ENCODE assay signal across 9 cellular contexts in genomic region chr19:3547301-3547731, GRCh38. TPM values are rescaled to one million over a fixed set of nuclear protein-coding genes. Genes with fewer than 3 reads are reported as not detected.
A peak's percentile ranks its signal among the peaks of the same experiment; 100 is the strongest.
DNase-seq lines count a peak whose midpoint lies in the region; ATAC-seq, FAIRE-seq and TF ChIP-seq lines count a peak whose summit lies in the region.
"Had no signal": no experiment of that assay in that cellular context is flagged by ENCODE, and none has a peak within 500 bp of the region (broad histone marks: within the 10 kb centered on the region; RNA-seq: fewer than 3 reads in every experiment).

No MANE protein-coding gene starts in this region.

- H3K36me3 ChIP-seq in KMS-11 (ENCODE audit: insufficient read depth) (no peaks in the 10 kb centered on the region), astrocyte (ENCODE audit: insufficient read depth, low read length) (peaks cover 3% of the 10 kb centered on the region)

- H3K27ac ChIP-seq in C4-2B, result no peak overlapping the region
- H3K27ac ChIP-seq in KMS-11, result no peak overlapping the region
- H3K27ac ChIP-seq in astrocyte (ENCODE audit: low read depth, low read length), result no peak overlapping the region

- no peak overlapping the region for H3K4me2 ChIP-seq in KMS-11
- H3K4me2 ChIP-seq in astrocyte (ENCODE audit: low read length), result no peak overlapping the region

- no peaks in the 10 kb centered on the region for H3K9me3 Mint-ChIP-seq in astrocyte (ENCODE audit: unreplicated experiment)
- no peaks in the 10 kb centered on the region for H3K9me3 Mint-ChIP-seq in nephron

- no peak overlapping the region for H3K4me3 Mint-ChIP-seq in astrocyte (ENCODE audit: unreplicated experiment)
- no peak overlapping the region for H3K4me3 Mint-ChIP-seq in nephron

- no peaks in the 10 kb centered on the region for H3K4me1 Mint-ChIP-seq in astrocyte (ENCODE audit: low read depth, unreplicated experiment)
- no peaks in the 10 kb centered on the region for H3K4me1 Mint-ChIP-seq in nephron

- H3K79me2 ChIP-seq in KMS-11 (ENCODE audit: insufficient read depth, low read depth) (no peaks in the 10 kb centered on the region), astrocyte (ENCODE audit: insufficient read depth, low read length) (peaks cover 14% of the 10 kb centered on the region)

- H3K9ac ChIP-seq in KMS-11, result no peak overlapping the region
- H3K9ac ChIP-seq in astrocyte (ENCODE audit: low read length), result no peak overlapping the region

- FAIRE-seq in astrocyte (lab: Jason Lieb, UNC), result no peak

- H3K9me3 ChIP-seq in astrocyte (ENCODE audit: insufficient read depth, low read depth, low read length), result no peaks in the 10 kb centered on the region

- TF ChIP-seq CTCF in C4-2B (conservative IDR thresholded peaks at IDR 0.05), result peak; percentile 85
- peak; percentile 66 for TF ChIP-seq CTCF in KMS-11 (conservative IDR thresholded peaks at IDR 0.05; ENCODE audit: low read depth, low read length)
- peak; percentile 37 for TF ChIP-seq CTCF in astrocyte (IDR thresholded peaks at IDR 0.05; ENCODE audit: insufficient read depth, low read depth, low read length)
- peak; percentile 11 to 39 (median 25) for TF ChIP-seq CTCF in nephron (IDR thresholded peaks at IDR 0.05; ENCODE audit: unreplicated experiment in 3 of 3)

- H2AFZ ChIP-seq in KMS-11 (ENCODE audit: low read depth) (no peak overlapping the region), astrocyte (ENCODE audit: low read depth, low read length) (no peak overlapping the region)

- in situ Hi-C loops in G401 (cut with HindIII; ENCODE audit: low sequenced_read_pairs), result no loop called here

- H3K4me3 ChIP-seq in KMS-11 (IDR thresholded peaks at IDR 0.05; ENCODE audit: insufficient read depth, low read depth, low read length) (no peak overlapping the region), astrocyte (ENCODE audit: insufficient read depth, low read depth, low read length) (no peak overlapping the region)

- H4K20me1 ChIP-seq in KMS-11 (ENCODE audit: insufficient read depth), result no peaks in the 10 kb centered on the region
- H4K20me1 ChIP-seq in astrocyte (ENCODE audit: insufficient read depth, low read length), result peaks cover 75% of the 10 kb centered on the region

- H3K27ac Mint-ChIP-seq in astrocyte (ENCODE audit: unreplicated experiment), result no peak overlapping the region
- no peak overlapping the region for H3K27ac Mint-ChIP-seq in nephron

- DNase-seq in astrocyte (ENCODE audit: low read depth), result no peak
- DNase-seq in NCI-H2227 (lab: John Stamatoyannopoulos, UW; ENCODE audit: unreplicated experiment), result no peak
- DNase-seq in G401 (ENCODE audit: low spot score), result no peak
- DNase-seq in NCI-H2081 (lab: John Stamatoyannopoulos, UW), result no peak
- DNase-seq: foreskin melanocyte had no signal

- no peaks in the 10 kb centered on the region for H3K27me3 ChIP-seq in KMS-11 (ENCODE audit: insufficient read depth, low read depth)
- H3K27me3 ChIP-seq in astrocyte (ENCODE audit: insufficient read depth, low read length), result no peaks in the 10 kb centered on the region

- H3K27me3 Mint-ChIP-seq in astrocyte (ENCODE audit: low read depth, unreplicated experiment), result no peaks in the 10 kb centered on the region
- no peaks in the 10 kb centered on the region for H3K27me3 Mint-ChIP-seq in nephron (ENCODE audit: low read depth)

- H3K36me3 Mint-ChIP-seq in astrocyte (ENCODE audit: low read depth, unreplicated experiment), result peaks cover 6% of the 10 kb centered on the region
- peaks cover 5% of the 10 kb centered on the region for H3K36me3 Mint-ChIP-seq in nephron (ENCODE audit: low read depth)

- H3K4me1 ChIP-seq in KMS-11 (ENCODE audit: low read depth, poor library complexity, severe bottlenecking) (no peaks in the 10 kb centered on the region), astrocyte (ENCODE audit: insufficient read depth, low read length) (no peaks in the 10 kb centered on the region)

- no peak for ATAC-seq in GM19455 (IDR thresholded peaks at IDR 0.05; ENCODE audit: unreplicated experiment)

RNA-seq across cellular contexts. Expression of gene TEKTIP1, which starts 8.3 kb away (rescaled TPM):
- 0.68 TPM in 1 of 2 replicates, not detected in the other for total RNA-seq in astrocyte
- total RNA-seq in G401 (2014; rRNA removed; shearing (Covaris generic)), result not detected in 2 replicates

RNA-seq across cellular contexts. Expression of gene MFSD12, which starts 10.1 kb away (rescaled TPM):
- total RNA-seq in astrocyte, result 181 and 201 TPM in 2 replicates
- 128 and 151 TPM in 2 replicates for total RNA-seq in G401 (2014; rRNA removed; shearing (Covaris generic))

RNA-seq across cellular contexts. Expression of gene HMG20B, which starts 25.4 kb away (rescaled TPM):
- total RNA-seq in astrocyte, result 55.9 and 63.8 TPM in 2 replicates
- total RNA-seq in G401 (2014; rRNA removed; shearing (Covaris generic)), result 131 and 174 TPM in 2 replicates

RNA-seq across cellular contexts. Expression of gene GIPC3, which starts 38.0 kb away (rescaled TPM):
- total RNA-seq in astrocyte, result 0.09 and 0.10 TPM in 2 replicates
- not detected in 2 replicates for total RNA-seq in G401 (2014; rRNA removed; shearing (Covaris generic))

RNA-seq across cellular contexts. Expression of gene FZR1, which starts 41.2 kb away (rescaled TPM):
- total RNA-seq in astrocyte, result 47.0 and 51.8 TPM in 2 replicates
- 76.0 and 81.3 TPM in 2 replicates for total RNA-seq in G401 (2014; rRNA removed; shearing (Covaris generic))

Comparison
In these comparisons a context has a peak if more than half of its experiments do, and no peak if none do; other contexts are left out.
1. CTCF ChIP-seq: peak in every context shown above with its lines; median percentile 85 in C4-2B; 66 in KMS-11; 37 in astrocyte; 25 in nephron.